ENCODE assay signal across 2 cellular contexts in the genomic region with DNA sequence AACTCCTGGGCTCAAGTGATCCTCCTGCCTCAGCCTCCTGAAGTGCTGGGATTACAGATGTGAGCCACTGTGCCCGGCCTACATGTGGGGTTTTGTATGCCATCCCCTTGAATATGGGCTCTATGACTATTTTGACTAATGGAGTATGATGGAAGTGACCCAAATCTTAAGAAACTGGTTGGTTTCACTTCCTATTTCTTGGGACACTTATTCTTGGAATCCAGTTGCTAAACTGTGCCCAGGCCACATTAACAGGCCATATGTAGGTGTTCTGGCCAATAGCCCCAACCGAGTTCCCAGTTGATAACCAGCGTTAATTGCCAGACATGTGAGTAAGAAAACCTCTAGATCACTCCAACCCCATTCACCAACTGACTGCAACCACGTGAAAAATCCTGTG.
TF ChIP-seq lines count a peak whose summit lies in the region.

No MANE protein-coding gene starts in this region.

TF ChIP-seq in IMR-90, 13 proteins besides CTCF, POLR2A, EP300 and RAD21:
- TF ChIP-seq MXI1 (IDR thresholded peaks at IDR 0.05; ENCODE audit: borderline replicate concordance, low read depth, low read length): no peak
- TF ChIP-seq CEBPB (IDR thresholded peaks at IDR 0.05; ENCODE audit: low read depth, low read length): no peak
- TF ChIP-seq RCOR1 (IDR thresholded peaks at IDR 0.05; ENCODE audit: insufficient replicate concordance, low read length): no peak

TF ChIP-seq in K562, 482 proteins besides CTCF, POLR2A, EP300 and RAD21:
- no peak for TF ChIP-seq HNRNPUL1 (IDR thresholded peaks at IDR 0.05; ENCODE audit: low read length)
- no peak for TF ChIP-seq GABPA (tag; conservative IDR thresholded peaks at IDR 0.05; ENCODE audit: low read depth)
- TF ChIP-seq KDM2B (CRISPR knock-in tag; IDR thresholded peaks at IDR 0.05): no peak
- TF ChIP-seq KAT7 (CRISPR knock-in tag; IDR thresholded peaks at IDR 0.05; ENCODE audit: borderline replicate concordance): no peak
- no peak for TF ChIP-seq SMAD1 (IDR thresholded peaks at IDR 0.05; ENCODE audit: low read depth, low read length, partially characterized antibody)
- TF ChIP-seq, protein P1, sequence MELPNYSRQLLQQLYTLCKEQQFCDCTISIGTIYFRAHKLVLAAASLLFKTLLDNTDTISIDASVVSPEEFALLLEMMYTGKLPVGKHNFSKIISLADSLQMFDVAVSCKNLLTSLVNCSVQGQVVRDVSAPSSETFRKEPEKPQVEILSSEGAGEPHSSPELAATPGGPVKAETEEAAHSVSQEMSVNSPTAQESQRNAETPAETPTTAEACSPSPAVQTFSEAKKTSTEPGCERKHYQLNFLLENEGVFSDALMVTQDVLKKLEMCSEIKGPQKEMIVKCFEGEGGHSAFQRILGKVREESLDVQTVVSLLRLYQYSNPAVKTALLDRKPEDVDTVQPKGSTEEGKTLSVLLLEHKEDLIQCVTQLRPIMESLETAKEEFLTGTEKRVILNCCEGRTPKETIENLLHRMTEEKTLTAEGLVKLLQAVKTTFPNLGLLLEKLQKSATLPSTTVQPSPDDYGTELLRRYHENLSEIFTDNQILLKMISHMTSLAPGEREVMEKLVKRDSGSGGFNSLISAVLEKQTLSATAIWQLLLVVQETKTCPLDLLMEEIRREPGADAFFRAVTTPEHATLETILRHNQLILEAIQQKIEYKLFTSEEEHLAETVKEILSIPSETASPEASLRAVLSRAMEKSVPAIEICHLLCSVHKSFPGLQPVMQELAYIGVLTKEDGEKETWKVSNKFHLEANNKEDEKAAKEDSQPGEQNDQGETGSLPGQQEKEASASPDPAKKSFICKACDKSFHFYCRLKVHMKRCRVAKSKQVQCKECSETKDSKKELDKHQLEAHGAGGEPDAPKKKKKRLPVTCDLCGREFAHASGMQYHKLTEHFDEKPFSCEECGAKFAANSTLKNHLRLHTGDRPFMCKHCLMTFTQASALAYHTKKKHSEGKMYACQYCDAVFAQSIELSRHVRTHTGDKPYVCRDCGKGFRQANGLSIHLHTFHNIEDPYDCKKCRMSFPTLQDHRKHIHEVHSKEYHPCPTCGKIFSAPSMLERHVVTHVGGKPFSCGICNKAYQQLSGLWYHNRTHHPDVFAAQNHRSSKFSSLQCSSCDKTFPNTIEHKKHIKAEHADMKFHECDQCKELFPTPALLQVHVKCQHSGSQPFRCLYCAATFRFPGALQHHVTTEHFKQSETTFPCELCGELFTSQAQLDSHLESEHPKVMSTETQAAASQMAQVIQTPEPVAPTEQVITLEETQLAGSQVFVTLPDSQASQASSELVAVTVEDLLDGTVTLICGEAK (IDR thresholded peaks at IDR 0.05): no peak
- TF ChIP-seq, protein P1 (CRISPR knock-in tag; IDR thresholded peaks at IDR 0.05): no peak
- no peak for TF ChIP-seq ZNF134 (CRISPR knock-in tag; conservative IDR thresholded peaks at IDR 0.05)
- TF ChIP-seq BCOR (IDR thresholded peaks at IDR 0.05): no peak
- TF ChIP-seq ETS2 (tag; IDR thresholded peaks at IDR 0.05; ENCODE audit: borderline replicate concordance, poor library complexity, severe bottlenecking): no peak
- no peak for TF ChIP-seq SREBF1 (IDR thresholded peaks at IDR 0.05; ENCODE audit: borderline replicate concordance, low read depth, low read length)
- no peak for TF ChIP-seq JUND (IDR thresholded peaks at IDR 0.05; ENCODE audit: borderline replicate concordance, low read depth, low read length)
- no peak for TF ChIP-seq JUND (tag; IDR thresholded peaks at IDR 0.05; ENCODE audit: borderline replicate concordance, low read depth, low read length)
- TF ChIP-seq LEF1 (IDR thresholded peaks at IDR 0.05): no peak
- TF ChIP-seq, protein P2, sequence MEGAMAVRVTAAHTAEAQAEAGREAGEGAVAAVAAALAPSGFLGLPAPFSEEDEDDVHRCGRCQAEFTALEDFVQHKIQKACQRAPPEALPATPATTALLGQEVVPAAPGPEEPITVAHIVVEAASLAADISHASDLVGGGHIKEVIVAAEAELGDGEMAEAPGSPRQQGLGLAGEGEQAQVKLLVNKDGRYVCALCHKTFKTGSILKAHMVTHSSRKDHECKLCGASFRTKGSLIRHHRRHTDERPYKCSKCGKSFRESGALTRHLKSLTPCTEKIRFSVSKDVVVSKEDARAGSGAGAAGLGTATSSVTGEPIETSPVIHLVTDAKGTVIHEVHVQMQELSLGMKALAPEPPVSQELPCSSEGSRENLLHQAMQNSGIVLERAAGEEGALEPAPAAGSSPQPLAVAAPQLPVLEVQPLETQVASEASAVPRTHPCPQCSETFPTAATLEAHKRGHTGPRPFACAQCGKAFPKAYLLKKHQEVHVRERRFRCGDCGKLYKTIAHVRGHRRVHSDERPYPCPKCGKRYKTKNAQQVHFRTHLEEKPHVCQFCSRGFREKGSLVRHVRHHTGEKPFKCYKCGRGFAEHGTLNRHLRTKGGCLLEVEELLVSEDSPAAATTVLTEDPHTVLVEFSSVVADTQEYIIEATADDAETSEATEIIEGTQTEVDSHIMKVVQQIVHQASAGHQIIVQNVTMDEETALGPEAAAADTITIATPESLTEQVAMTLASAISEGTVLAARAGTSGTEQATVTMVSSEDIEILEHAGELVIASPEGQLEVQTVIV (CRISPR knock-in tag; IDR thresholded peaks at IDR 0.05; ENCODE audit: borderline replicate concordance): no peak
- no peak for TF ChIP-seq NR2C1 (IDR thresholded peaks at IDR 0.05)
- no peak for TF ChIP-seq NR2C1 (tag; IDR thresholded peaks at IDR 0.05)
- no peak for TF ChIP-seq CBX2 (IDR thresholded peaks at IDR 0.05; ENCODE audit: insufficient read depth, low read length, poor library complexity, severe bottlenecking)
- TF ChIP-seq, protein P3, sequence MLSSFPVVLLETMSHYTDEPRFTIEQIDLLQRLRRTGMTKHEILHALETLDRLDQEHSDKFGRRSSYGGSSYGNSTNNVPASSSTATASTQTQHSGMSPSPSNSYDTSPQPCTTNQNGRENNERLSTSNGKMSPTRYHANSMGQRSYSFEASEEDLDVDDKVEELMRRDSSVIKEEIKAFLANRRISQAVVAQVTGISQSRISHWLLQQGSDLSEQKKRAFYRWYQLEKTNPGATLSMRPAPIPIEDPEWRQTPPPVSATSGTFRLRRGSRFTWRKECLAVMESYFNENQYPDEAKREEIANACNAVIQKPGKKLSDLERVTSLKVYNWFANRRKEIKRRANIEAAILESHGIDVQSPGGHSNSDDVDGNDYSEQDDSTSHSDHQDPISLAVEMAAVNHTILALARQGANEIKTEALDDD (IDR thresholded peaks at IDR 0.05): no peak; the same call in 1 of the 2 replicates
